ENCODE assay signal across 16 cellular contexts in genomic region chr17:38725066-38725465, GRCh38. TPM values are rescaled to one million over a fixed set of nuclear protein-coding genes. Genes with fewer than 3 reads are reported as not detected.
DNase-seq lines count a peak whose midpoint lies in the region; ATAC-seq lines count a peak whose summit lies in the region.
"Had no signal": no experiment of that assay in that cellular context is flagged by ENCODE, and none has a peak within 500 bp of the region (broad histone marks: within the 10 kb centered on the region; RNA-seq: fewer than 3 reads in every experiment).

No MANE protein-coding gene starts in this region.

- no peak overlapping the region for H2BK15ac ChIP-seq in mesenchymal stem cell (ENCODE audit: low read depth, poor library complexity, severe bottlenecking)

- no peak overlapping the region for H2BK12ac ChIP-seq in mesenchymal stem cell (ENCODE audit: low read length in 2 of 2)

- H4K91ac ChIP-seq in mesenchymal stem cell (ENCODE audit: low read length): no peak overlapping the region

- POLR2A ChIA-PET in activated CD4-positive, alpha-beta memory T cell treated with anti-CD3 and anti-CD28 coated beads, Interleukin-2, amount 10 ng/mL, durations not matched to agents 7 days and 5 days (lab: Charles Lee): interaction anchor here (16.6 kb wide), 1 partner anchor 20 kb away, joined by 419 read pairs; the partner anchor contains the start of gene MLLT6

- H3K18ac ChIP-seq in mesenchymal stem cell (ENCODE audit: low read depth in 1 of 2, low read length in 2 of 2): no peak overlapping the region

- no peak overlapping the region for H3K4me3 Mint-ChIP-seq in activated CD4-positive, alpha-beta memory T cell treated with anti-CD3 and anti-CD28 coated beads, Interleukin-2, amount 10 ng/mL, durations not matched to agents 7 days and 5 days
- no peak overlapping the region for H3K4me3 Mint-ChIP-seq in T-helper 2 cell treated with Interferon-gamma antibody and Interleukin-4, amounts not matched to agents 5 μg/mL and 100 μg/mL, for 36 hours

- H3K9me3 Mint-ChIP-seq in activated CD4-positive, alpha-beta memory T cell treated with anti-CD3 and anti-CD28 coated beads, Interleukin-2, amount 10 ng/mL, durations not matched to agents 7 days and 5 days: no peaks in the 10 kb centered on the region
- no peaks in the 10 kb centered on the region for H3K9me3 Mint-ChIP-seq in T-helper 2 cell treated with Interferon-gamma antibody and Interleukin-4, amounts not matched to agents 5 μg/mL and 100 μg/mL, for 36 hours

- no peaks in the 10 kb centered on the region for H3K27me3 Mint-ChIP-seq in activated CD4-positive, alpha-beta memory T cell treated with anti-CD3 and anti-CD28 coated beads, Interleukin-2, amount 10 ng/mL, durations not matched to agents 7 days and 5 days
- no peaks in the 10 kb centered on the region for H3K27me3 Mint-ChIP-seq in T-helper 2 cell treated with Interferon-gamma antibody and Interleukin-4, amounts not matched to agents 5 μg/mL and 100 μg/mL, for 36 hours (ENCODE audit: low read depth)

- CTCF ChIA-PET in activated CD4-positive, alpha-beta memory T cell treated with anti-CD3 and anti-CD28 coated beads, Interleukin-2, amount 10 ng/mL, durations not matched to agents 7 days and 5 days (lab: Charles Lee): no interaction called here

- H3K27ac Mint-ChIP-seq in activated CD4-positive, alpha-beta memory T cell treated with anti-CD3 and anti-CD28 coated beads, Interleukin-2, amount 10 ng/mL, durations not matched to agents 7 days and 5 days: peak overlapping the region; percentile 24
- no peak overlapping the region for H3K27ac Mint-ChIP-seq in T-helper 2 cell treated with Interferon-gamma antibody and Interleukin-4, amounts not matched to agents 5 μg/mL and 100 μg/mL, for 36 hours

- no peak overlapping the region for H2AK5ac ChIP-seq in mesenchymal stem cell (ENCODE audit: low read length, severe bottlenecking)

- H3K9ac ChIP-seq in mesenchymal stem cell (ENCODE audit: low read length): no peak overlapping the region

- H2AFZ ChIP-seq in mesenchymal stem cell (ENCODE audit: low read depth, low read length): no peak overlapping the region

- H3K36me3 ChIP-seq in mesenchymal stem cell (ENCODE audit: control insufficient read depth in 1 of 2, insufficient read depth in 2 of 2, low read depth in 1 of 2, low read length in 2 of 2): peaks cover 38 to 46% of the 10 kb centered on the region in 2 experiments

- H3K36me3 Mint-ChIP-seq in activated CD4-positive, alpha-beta memory T cell treated with anti-CD3 and anti-CD28 coated beads, Interleukin-2, amount 10 ng/mL, durations not matched to agents 7 days and 5 days (ENCODE audit: low read depth): peaks cover 52% of the 10 kb centered on the region
- H3K36me3 Mint-ChIP-seq in T-helper 2 cell treated with Interferon-gamma antibody and Interleukin-4, amounts not matched to agents 5 μg/mL and 100 μg/mL, for 36 hours (ENCODE audit: low read depth): peaks cover 36% of the 10 kb centered on the region

- peaks cover 1% of the 10 kb centered on the region for H3K79me1 ChIP-seq in mesenchymal stem cell (replicated peaks; ENCODE audit: low read length, poor library complexity, severe bottlenecking)

- H4K8ac ChIP-seq in mesenchymal stem cell (ENCODE audit: low read length): no peak overlapping the region

- peaks cover 52% of the 10 kb centered on the region for H3K4me1 Mint-ChIP-seq in activated CD4-positive, alpha-beta memory T cell treated with anti-CD3 and anti-CD28 coated beads, Interleukin-2, amount 10 ng/mL, durations not matched to agents 7 days and 5 days
- H3K4me1 Mint-ChIP-seq in T-helper 2 cell treated with Interferon-gamma antibody and Interleukin-4, amounts not matched to agents 5 μg/mL and 100 μg/mL, for 36 hours (ENCODE audit: low read depth): peaks cover 36% of the 10 kb centered on the region

- H3K4me1 ChIP-seq in mesenchymal stem cell (ENCODE audit: control insufficient read depth, insufficient read depth, low read depth, low read length): peaks cover 15% of the 10 kb centered on the region

- H3K27me3 ChIP-seq in mesenchymal stem cell (ENCODE audit: control insufficient read depth in 1 of 2, insufficient read depth in 1 of 2, low read length in 2 of 2): no peaks in the 10 kb centered on the region
- H3K27me3 ChIP-seq: heart left ventricle, tibial artery had no signal

- no peaks in the 10 kb centered on the region for H3K9me3 ChIP-seq in mesenchymal stem cell (ENCODE audit: control insufficient read depth, low read length)
- H3K9me3 ChIP-seq: heart left ventricle, tibial artery had no signal

- no peak overlapping the region for H3K27ac ChIP-seq in mesenchymal stem cell (ENCODE audit: low read length, poor library complexity, severe bottlenecking)
- H3K27ac ChIP-seq: C4-2B, tibial artery had no signal

- no peak overlapping the region for H3K4ac ChIP-seq in mesenchymal stem cell (ENCODE audit: low read depth in 1 of 2, low read length in 2 of 2)

- ATAC-seq in GM18519 (IDR thresholded peaks at IDR 0.05; ENCODE audit: low FRiP score, unreplicated experiment): no peak
- no peak for ATAC-seq in GM18870 (IDR thresholded peaks at IDR 0.05; ENCODE audit: unreplicated experiment)

- H2BK5ac ChIP-seq in mesenchymal stem cell (ENCODE audit: low read depth, low read length, poor library complexity, severe bottlenecking): no peak overlapping the region

- no peak overlapping the region for H3K4me2 ChIP-seq in mesenchymal stem cell (ENCODE audit: low read length, poor library complexity, severe bottlenecking)

- H3K23ac ChIP-seq in mesenchymal stem cell (ENCODE audit: low read length in 2 of 2): no peak overlapping the region

- DNase-seq in A172 (ENCODE audit: low spot score) (peak; percentile 47), COR-L47 (lab: John Stamatoyannopoulos, UW) (peak; percentile 19), myocyte (ENCODE audit: low read depth) (peak; percentile 54), mesenchymal stem cell (no peak)
- DNase-seq in activated CD4-positive, alpha-beta memory T cell treated with anti-CD3 and anti-CD28 coated beads, Interleukin-2, amount 10 ng/mL, durations not matched to agents 7 days and 5 days: no peak
- no peak for DNase-seq in T-helper 2 cell treated with Interferon-gamma antibody and Interleukin-4, amounts not matched to agents 5 μg/mL and 100 μg/mL, for 36 hours (ENCODE audit: low spot score)
- DNase-seq: activated naive CD4-positive, alpha-beta T cell treated with Interleukin-2 at 50 U/mL for 16 hours; cerebellar nuclear complex; GOT3; KBM-7; NCI-H748 treated with DMSO at 0.1 percent for 48 hours had no signal

- no peak overlapping the region for H3K14ac ChIP-seq in mesenchymal stem cell (ENCODE audit: low read length in 2 of 2)

- 88% methylated on average over 10 of the region's 10 CpGs for WGBS in mesenchymal stem cell

- no peak overlapping the region for H2BK120ac ChIP-seq in mesenchymal stem cell (ENCODE audit: low read depth, low read length)

- H3K4me3 ChIP-seq in mesenchymal stem cell (ENCODE audit: insufficient read depth in 1 of 2, low read depth in 1 of 2, low read length in 2 of 2): no peak overlapping the region
- H3K4me3 ChIP-seq: heart left ventricle, tibial artery had no signal

RNA-seq across cellular contexts. Expression of gene CISD3, which starts 5.1 kb away (rescaled TPM):
- 7.5 and 12.4 TPM in 2 replicates for total RNA-seq in A172 (2014; rRNA removed; shearing (Covaris generic))
- 10 to 100 TPM; 42.8 to 48.6 TPM for total RNA-seq in activated CD4-positive, alpha-beta memory T cell treated with anti-CD3 and anti-CD28 coated beads, Interleukin-2, amount 10 ng/mL, durations not matched to agents 7 days and 5 days
- total RNA-seq in myocyte: 3.7 and 6.2 TPM in 2 replicates
- 32.6 TPM for polyA plus RNA-seq in myocyte (2012)
- 18.8 TPM for polyA plus RNA-seq in mesenchymal stem cell (2013, experiment 1 of 2)
- polyA plus RNA-seq in mesenchymal stem cell (2013, experiment 2 of 2): 19.6 TPM

RNA-seq across cellular contexts. Expression of gene MLLT6, which starts 20.0 kb away (rescaled TPM):
- 17.4 and 21.4 TPM in 2 replicates for total RNA-seq in A172 (2014; rRNA removed; shearing (Covaris generic))
- 100 to 1,000 TPM; 262 to 265 TPM for total RNA-seq in activated CD4-positive, alpha-beta memory T cell treated with anti-CD3 and anti-CD28 coated beads, Interleukin-2, amount 10 ng/mL, durations not matched to agents 7 days and 5 days
- 42.7 and 54.6 TPM in 2 replicates for total RNA-seq in myocyte
- 59.5 TPM for polyA plus RNA-seq in myocyte (2012)
- polyA plus RNA-seq in mesenchymal stem cell (2013, experiment 1 of 2): 12.6 TPM
- 11.8 TPM for polyA plus RNA-seq in mesenchymal stem cell (2013, experiment 2 of 2)

RNA-seq across cellular contexts. Expression of gene PCGF2, which starts 23.1 kb away (rescaled TPM):
- total RNA-seq in A172 (2014; rRNA removed; shearing (Covaris generic)): 8.2 and 9.9 TPM in 2 replicates
- total RNA-seq in activated CD4-positive, alpha-beta memory T cell treated with anti-CD3 and anti-CD28 coated beads, Interleukin-2, amount 10 ng/mL, durations not matched to agents 7 days and 5 days: 1 to 10 TPM; 2.6 to 3.3 TPM
- 2.0 and 2.3 TPM in 2 replicates for total RNA-seq in myocyte
- 46.0 TPM for polyA plus RNA-seq in myocyte (2012)
- polyA plus RNA-seq in mesenchymal stem cell (2013, experiment 1 of 2): 50.8 TPM
- 51.3 TPM for polyA plus RNA-seq in mesenchymal stem cell (2013, experiment 2 of 2)

RNA-seq across cellular contexts. Expression of gene PSMB3, which starts 27.5 kb away (rescaled TPM):
- 484 and 521 TPM in 2 replicates for total RNA-seq in A172 (2014; rRNA removed; shearing (Covaris generic))
- 100 to 1,000 TPM; 241 to 242 TPM for total RNA-seq in activated CD4-positive, alpha-beta memory T cell treated with anti-CD3 and anti-CD28 coated beads, Interleukin-2, amount 10 ng/mL, durations not matched to agents 7 days and 5 days
- total RNA-seq in myocyte: 165 and 179 TPM in 2 replicates
- 229 TPM for polyA plus RNA-seq in myocyte (2012)
- polyA plus RNA-seq in mesenchymal stem cell (2013, experiment 1 of 2): 203 TPM
- 206 TPM for polyA plus RNA-seq in mesenchymal stem cell (2013, experiment 2 of 2)

RNA-seq across cellular contexts. Expression of gene EPOP, which starts 50.3 kb away (rescaled TPM):
- total RNA-seq in A172 (2014; rRNA removed; shearing (Covaris generic)): 3.0 and 3.7 TPM in 2 replicates
- 10 to 100 TPM; 10.2 to 10.3 TPM for total RNA-seq in activated CD4-positive, alpha-beta memory T cell treated with anti-CD3 and anti-CD28 coated beads, Interleukin-2, amount 10 ng/mL, durations not matched to agents 7 days and 5 days
- 0.94 and 1.2 TPM in 2 replicates for total RNA-seq in myocyte
- polyA plus RNA-seq in myocyte (2012): 1.1 TPM
- 0.47 TPM for polyA plus RNA-seq in mesenchymal stem cell (2013, experiment 1 of 2)
- 0.48 TPM for polyA plus RNA-seq in mesenchymal stem cell (2013, experiment 2 of 2)

Comparison
In these comparisons a context has a peak if more than half of its experiments do, and no peak if none do; other contexts are left out.
1. DNase-seq: peak in A172 (single experiment), COR-L47 (single experiment) and myocyte (single experiment); none in activated CD4-positive, alpha-beta memory T cell treated with anti-CD3 and anti-CD28 coated beads, Interleukin-2, amount 10 ng/mL, durations not matched to agents 7 days and 5 days (single experiment), mesenchymal stem cell (single experiment) and T-helper 2 cell treated with Interferon-gamma antibody and Interleukin-4, amounts not matched to agents 5 μg/mL and 100 μg/mL, for 36 hours (single experiment).